19 cellular contexts compared by ENCODE assay signal in genomic region chr17:82503094-82503727, GRCh38. TPM values are rescaled to one million over a fixed set of nuclear protein-coding genes. Genes with fewer than 3 reads are reported as not detected.
DNase-seq lines count a peak whose midpoint lies in the region; ATAC-seq and TF ChIP-seq lines count a peak whose summit lies in the region.
"Had no signal": no experiment of that assay in that cellular context is flagged by ENCODE, and none has a peak within 500 bp of the region (broad histone marks: within the 10 kb centered on the region; RNA-seq: fewer than 3 reads in every experiment).

No MANE protein-coding gene starts in this region.

- CTCF ChIA-PET in WTC11 (lab: Charles Lee): interaction anchor here (0.7 to 1.9 kb wide), 3 partner anchors 9 to 50 kb away, joined by 4 to 8 read pairs (median 7); no protein-coding TSS in a partner anchor

- peaks cover 3% of the 10 kb centered on the region; the same call in 1 of the 2 replicates for H3K9me3 ChIP-seq in BLaER1
- 0 out of 2 replicates have a peak, but pooled peaks cover 3% of the 10 kb centered on the region for H3K9me3 ChIP-seq in OCI-LY1 (ENCODE audit: low read length)

- peaks cover 83% of the 10 kb centered on the region for H3K4me1 ChIP-seq in BLaER1
- H3K4me1 ChIP-seq in OCI-LY1 (ENCODE audit: insufficient read depth, low read length, severe bottlenecking): peaks cover 26% of the 10 kb centered on the region

- no peaks in the 10 kb centered on the region for H3K36me3 Mint-ChIP-seq in WTC11
- H3K36me3 Mint-ChIP-seq: CD4-positive, CD25-positive, alpha-beta regulatory T cell; CD8-positive, alpha-beta memory T cell had no signal

- H3K4me3 Mint-ChIP-seq in WTC11: no peak overlapping the region
- H3K4me3 Mint-ChIP-seq: CD4-positive, CD25-positive, alpha-beta regulatory T cell; CD8-positive, alpha-beta memory T cell; H9 had no signal

- no peak overlapping the region for H3K27ac Mint-ChIP-seq in WTC11
- H3K27ac Mint-ChIP-seq: CD4-positive, CD25-positive, alpha-beta regulatory T cell; CD8-positive, alpha-beta memory T cell; H9 had no signal

- H3K27ac ChIP-seq in BLaER1: peak overlapping the region; percentile 42; the same call in 1 of the 2 replicates
- peak overlapping the region; percentile 70 for H3K27ac ChIP-seq in OCI-LY1 (ENCODE audit: low read depth, low read length, poor library complexity, severe bottlenecking)

- H3K4me1 Mint-ChIP-seq in WTC11: peaks cover under 1% of the 10 kb centered on the region; the same call in 1 of the 2 replicates

- peak; percentile 31 for DNase-seq in D341Med (ENCODE audit: low spot score)
- DNase-seq in LoVo (ENCODE audit: low spot score): no peak
- no peak for DNase-seq in WTC11 (ENCODE audit: low spot score)
- no peak for DNase-seq in cerebellum (ENCODE audit: low spot score)
- DNase-seq: ACHN; AML-193; C1 segment of cervical spinal cord; CD4-positive, CD25-positive, alpha-beta regulatory T cell; CD8-positive, alpha-beta memory T cell; COR-L47; DMS153; DMS79; GDM1; H9; Karpas-422; KBM-7 had no signal

- H3K9ac ChIP-seq in BLaER1 (no peak overlapping the region), OCI-LY1 (ENCODE audit: low read length) (no peak overlapping the region)

- TF ChIP-seq CTCF in OCI-LY1 (IDR thresholded peaks at IDR 0.05; ENCODE audit: low read length): no peak
- TF ChIP-seq CTCF in WTC11 (IDR thresholded peaks at IDR 0.05): no peak

- ATAC-seq in esophagus mucosa (peak; percentile 10), WTC11 (no peak)

- no peaks in the 10 kb centered on the region for H3F3A ChIP-seq in OCI-LY1 (ENCODE audit: insufficient read depth, low read length)

- H3K27me3 Mint-ChIP-seq in WTC11 (ENCODE audit: low read depth): peaks cover 36% of the 10 kb centered on the region
- H3K27me3 Mint-ChIP-seq: CD4-positive, CD25-positive, alpha-beta regulatory T cell had no signal

- H3K36me3 ChIP-seq in BLaER1 (no peaks in the 10 kb centered on the region), OCI-LY1 (ENCODE audit: insufficient read depth, low read length) (no peaks in the 10 kb centered on the region; the same call in 1 of the 2 replicates)

- POLR2A ChIA-PET in WTC11 (lab: Charles Lee): no interaction called here

- no peaks in the 10 kb centered on the region for H3K79me2 ChIP-seq in OCI-LY1 (ENCODE audit: insufficient read depth, low read length)

- H3K9me3 Mint-ChIP-seq in WTC11: no peaks in the 10 kb centered on the region
- H3K9me3 Mint-ChIP-seq: CD8-positive, alpha-beta memory T cell had no signal

- no peaks in the 10 kb centered on the region for H3K9me2 ChIP-seq in OCI-LY1 (ENCODE audit: low read depth, low read length)

- H3K27me3 ChIP-seq in BLaER1 (no peaks in the 10 kb centered on the region), OCI-LY1 (ENCODE audit: insufficient read depth, low read length) (no peaks in the 10 kb centered on the region)

- peak overlapping the region; percentile 64 for H3K4me2 ChIP-seq in BLaER1
- H3K4me2 ChIP-seq in OCI-LY1 (ENCODE audit: low read length): no peak overlapping the region

- H4K20me1 ChIP-seq in BLaER1 (no peaks in the 10 kb centered on the region), OCI-LY1 (ENCODE audit: insufficient read depth, low read length) (no peaks in the 10 kb centered on the region)

- H3K4me3 ChIP-seq in BLaER1 (no peak overlapping the region), OCI-LY1 (ENCODE audit: low read depth, low read length, poor library complexity, severe bottlenecking) (no peak overlapping the region)

- H2AFZ ChIP-seq in OCI-LY1 (ENCODE audit: low read length): no peak overlapping the region

TF ChIP-seq in WTC11, 78 proteins besides CTCF, POLR2A, EP300 and RAD21:
- no peak for TF ChIP-seq ATF6 (CRISPR knock-in tag; IDR thresholded peaks at IDR 0.05)
- TF ChIP-seq NFE2L1 (CRISPR knock-in tag; IDR thresholded peaks at IDR 0.05): no peak
- TF ChIP-seq MAX (CRISPR knock-in tag; IDR thresholded peaks at IDR 0.05): no peak
- TF ChIP-seq FOXP1 (CRISPR knock-in tag; IDR thresholded peaks at IDR 0.05; ENCODE audit: borderline replicate concordance): no peak
- no peak for TF ChIP-seq E2F5 (CRISPR knock-in tag; IDR thresholded peaks at IDR 0.05)
- TF ChIP-seq GABPB1 (CRISPR knock-in tag; IDR thresholded peaks at IDR 0.05): no peak
- no peak for TF ChIP-seq ZNF532 (CRISPR knock-in tag; IDR thresholded peaks at IDR 0.05; ENCODE audit: borderline replicate concordance)
- no peak for TF ChIP-seq JUN (CRISPR knock-in tag; IDR thresholded peaks at IDR 0.05)
- TF ChIP-seq CREB1 (CRISPR knock-in tag; IDR thresholded peaks at IDR 0.05): no peak
- TF ChIP-seq TEAD1 (CRISPR knock-in tag; IDR thresholded peaks at IDR 0.05): no peak
- no peak for TF ChIP-seq ZNF425 (CRISPR knock-in tag; conservative IDR thresholded peaks at IDR 0.05)

RNA-seq across cellular contexts. Expression of gene FOXK2, which starts 16.3 kb away (rescaled TPM):
- total RNA-seq in esophagus mucosa (34.2 TPM), WTC11 (2021) (57.7 to 65.7 TPM (median 62.7 TPM) in 3 replicates), cerebellum (43.5 TPM)

RNA-seq across cellular contexts. Expression of gene NARF, which starts 44.7 kb away (rescaled TPM):
- total RNA-seq in esophagus mucosa: 38.3 TPM
- 96.7 to 125 TPM (median 117 TPM) in 3 replicates for total RNA-seq in WTC11 (2021)
- 67.9 TPM for total RNA-seq in cerebellum

RNA-seq across cellular contexts. Expression of gene CYBC1, which starts 52.7 kb away (rescaled TPM):
- total RNA-seq in esophagus mucosa: 43.5 TPM
- 61.5 to 71.7 TPM (median 65.5 TPM) in 3 replicates for total RNA-seq in WTC11 (2021)
- 32.2 TPM for total RNA-seq in cerebellum
